In genomic region chr19:39671739-39672363, GRCh38 we compare ENCODE assay signal across 9 cellular contexts. TPM values are rescaled to one million over a fixed set of nuclear protein-coding genes. Genes with fewer than 3 reads are reported as not detected.
DNase-seq lines count a peak whose midpoint lies in the region; ATAC-seq, FAIRE-seq and TF ChIP-seq lines count a peak whose summit lies in the region.
"Had no signal": no experiment of that assay in that cellular context is flagged by ENCODE, and none has a peak within 500 bp of the region (broad histone marks: within the 10 kb centered on the region; RNA-seq: fewer than 3 reads in every experiment).

No MANE protein-coding gene starts in this region.

- no peaks in the 10 kb centered on the region for H3K9me3 ChIP-seq in RWPE2 (ENCODE audit: severe bottlenecking)
- no peaks in the 10 kb centered on the region; the same call in 2 of the 3 replicates for H3K9me3 ChIP-seq in GM12878 (replicated peaks; ENCODE audit: control insufficient read depth, insufficient read depth, low read length)

- no peaks in the 10 kb centered on the region for H3K79me2 ChIP-seq in GM12878 (ENCODE audit: control insufficient read depth, insufficient read depth, low read length)

- in situ Hi-C loops in GM12878 (cut with MboI): loop anchor here (5.0 kb wide), 1 partner anchor 120 kb away; no protein-coding TSS in a partner anchor

- H3K4me1 ChIP-seq in RWPE2 (ENCODE audit: insufficient read depth, poor library complexity, severe bottlenecking) (no peaks in the 10 kb centered on the region), GM12878 (ENCODE audit: control insufficient read depth, insufficient read depth, low read length) (peaks cover 15% of the 10 kb centered on the region)

- H3K9ac ChIP-seq in GM12878 (ENCODE audit: control insufficient read depth, insufficient read depth, low read length): no peak overlapping the region

- intact Hi-C loops in GM12878 (cut with micrococcal nuclease; ENCODE audit: unreplicated experiment): loop anchor here (1.0 to 2.0 kb wide), 2 partner anchors 121 to 227 kb away; partner anchors contain the start of gene SUPT5H

- no peak overlapping the region for H3K27ac Mint-ChIP-seq in stimulated activated memory B cell treated with anti-CD40 and anti-IgM and Interleukin-4, amounts not matched to agents 10 μg/mL and 1 μg/mL and 100 μg/mL, for 72 hours
- H3K27ac Mint-ChIP-seq: dendritic cell treated with granulocyte-macrophage colony-stimulating factor and Interleukin-4, amounts not matched to agents 40 ng/mL and 50 ng/mL, for 4 days had no signal

- peaks cover 6% of the 10 kb centered on the region for H3K4me1 Mint-ChIP-seq in stimulated activated memory B cell treated with anti-CD40 and anti-IgM and Interleukin-4, amounts not matched to agents 10 μg/mL and 1 μg/mL and 100 μg/mL, for 72 hours

- no peaks in the 10 kb centered on the region for H3K27me3 ChIP-seq in RWPE2 (ENCODE audit: insufficient read depth, poor library complexity, severe bottlenecking)
- no peaks in the 10 kb centered on the region for H3K27me3 ChIP-seq in GM12878 (replicated peaks in 1 of 2; ENCODE audit: control insufficient read depth in 2 of 2, insufficient read depth in 2 of 2, low read length in 1 of 2)

- H3K4me3 ChIP-seq in RWPE2 (ENCODE audit: severe bottlenecking): no peak overlapping the region
- H3K4me3 ChIP-seq in GM12878: no peak overlapping the region

- H2AFZ ChIP-seq in GM12878 (ENCODE audit: control insufficient read depth, low read depth, low read length): peak overlapping the region; percentile 39; the same call in 1 of the 2 replicates

- 1% methylated on average over 9 of the region's 9 CpGs for WGBS in GM12878 (ENCODE audit: insufficient coverage, insufficient replicate concordance, low lambda C conversion rate, missing lambda C conversion rate)

- no peak for TF ChIP-seq POLR2A in GM12878 (IDR thresholded peaks at IDR 0.05; ENCODE audit: low read depth, low read length)

- no peak for FAIRE-seq in GM12878 (lab: Jason Lieb, UNC)

- H3K4me3 Mint-ChIP-seq in stimulated activated memory B cell treated with anti-CD40 and anti-IgM and Interleukin-4, amounts not matched to agents 10 μg/mL and 1 μg/mL and 100 μg/mL, for 72 hours: no peak overlapping the region
- H3K4me3 Mint-ChIP-seq: dendritic cell treated with granulocyte-macrophage colony-stimulating factor and Interleukin-4, amounts not matched to agents 40 ng/mL and 50 ng/mL, for 4 days had no signal

- POLR2A ChIA-PET in GM12878 (lab: Charles Lee): no interaction called here

- H3K36me3 ChIP-seq in RWPE2 (ENCODE audit: low read depth) (no peaks in the 10 kb centered on the region), GM12878 (ENCODE audit: control insufficient read depth in 2 of 2, insufficient read depth in 2 of 2, low read length in 1 of 2) (no peaks in the 10 kb centered on the region)

- CTCF ChIA-PET in GM12878 (lab: Yijun Ruan, JAX): interaction anchor here (0.7 to 9.7 kb wide), 26 partner anchors 15 to 325 kb away, joined by 3 to 335 read pairs (median 4); partner anchors contain the start of genes DLL3, DYRK1B, EID2 and FBL

- H3K4me2 ChIP-seq in GM12878 (ENCODE audit: control insufficient read depth, insufficient read depth): no peak overlapping the region

- peak; percentile 65 for TF ChIP-seq CTCF in RWPE2 (IDR thresholded peaks at IDR 0.05; ENCODE audit: poor library complexity, severe bottlenecking)
- TF ChIP-seq CTCF in GM12878 (IDR thresholded peaks at IDR 0.05 in 2 of 3, conservative IDR thresholded peaks at IDR 0.05 in 1 of 3; ENCODE audit: control insufficient read depth in 2 of 3, extremely low read depth in 1 of 3, insufficient read depth in 1 of 3, low read depth in 3 of 3, low read length in 3 of 3): peak; percentile 42 to 80 (median 66); a peak in 5 of 6 replicates

- peaks cover 16% of the 10 kb centered on the region for H3K27me3 Mint-ChIP-seq in stimulated activated memory B cell treated with anti-CD40 and anti-IgM and Interleukin-4, amounts not matched to agents 10 μg/mL and 1 μg/mL and 100 μg/mL, for 72 hours

- SMC1A ChIA-PET in GM12878 (lab: Charles Lee; ENCODE audit: uncharacterized antibody, unreplicated experiment): interaction anchor here (0.6 to 10.7 kb wide), 22 partner anchors 10 to 298 kb away, joined by 3 to 266 read pairs (median 8); partner anchors contain the start of genes FBL, LGALS14 and PSMC4

- no peaks in the 10 kb centered on the region for H3K36me3 Mint-ChIP-seq in stimulated activated memory B cell treated with anti-CD40 and anti-IgM and Interleukin-4, amounts not matched to agents 10 μg/mL and 1 μg/mL and 100 μg/mL, for 72 hours

- TF ChIP-seq EP300 in GM12878 (IDR thresholded peaks at IDR 0.05; ENCODE audit: borderline replicate concordance in 1 of 2, control insufficient read depth in 1 of 2, low read depth in 2 of 2, low read length in 2 of 2): no peak

- no TSS peak for BruUV-seq in GM12878 (replicated peaks; lab: Mats Ljungman, UMichigan)

- TF ChIP-seq RAD21 in GM12878 (IDR thresholded peaks at IDR 0.05; ENCODE audit: insufficient read depth, low read depth, low read length): peak; percentile 99

- RAD21 ChIA-PET in GM12878 (lab: Charles Lee; ENCODE audit: unreplicated experiment): interaction anchor here (1.0 to 8.6 kb wide), 10 partner anchors 8 to 299 kb away, joined by 3 to 234 read pairs (median 6); partner anchors contain the start of genes FBL and PSMC4

- H3K9me3 Mint-ChIP-seq in stimulated activated memory B cell treated with anti-CD40 and anti-IgM and Interleukin-4, amounts not matched to agents 10 μg/mL and 1 μg/mL and 100 μg/mL, for 72 hours: no peaks in the 10 kb centered on the region
- H3K9me3 Mint-ChIP-seq: dendritic cell treated with granulocyte-macrophage colony-stimulating factor and Interleukin-4, amounts not matched to agents 40 ng/mL and 50 ng/mL, for 4 days had no signal

- DNase-seq in NCI-H187 (lab: John Stamatoyannopoulos, UW) (peak; percentile 18 to 31), NCI-H187 treated with DMSO at 0.1 percent for 48 hours (lab: John Stamatoyannopoulos, UW) (no peak), M059J (ENCODE audit: low read depth) (peak; percentile 57), RWPE2 (ENCODE audit: low spot score) (no peak), GM12878 (ENCODE audit: low read depth, low spot score) (no peak), islet precursor cell (peak; percentile 60), occipital lobe (lab: John Stamatoyannopoulos, UW) (no peak)

- H3K27ac ChIP-seq in RWPE2 (ENCODE audit: poor library complexity, severe bottlenecking) (no peak overlapping the region), GM12878 (ENCODE audit: control insufficient read depth, insufficient read depth) (no peak overlapping the region)

- peak; percentile 73 for ATAC-seq in RWPE2 (ENCODE audit: low read depth)
- ATAC-seq in GM12878: peak; percentile 80
- peak; percentile 83 for ATAC-seq in stimulated activated memory B cell treated with anti-CD40 and anti-IgM and Interleukin-4, amounts not matched to agents 10 μg/mL and 1 μg/mL and 100 μg/mL, for 72 hours

- no peaks in the 10 kb centered on the region for H4K20me1 ChIP-seq in GM12878 (ENCODE audit: control insufficient read depth, insufficient read depth)

TF ChIP-seq in GM12878, 131 proteins besides CTCF, POLR2A, EP300 and RAD21 (continues in another document):
- TF ChIP-seq ELK1 (IDR thresholded peaks at IDR 0.05; ENCODE audit: low read depth, low read length): no peak

RNA-seq across cellular contexts. Expression of gene LGALS16, which starts 16.1 kb away (rescaled TPM):
- total RNA-seq in M059J (2014; rRNA removed; shearing (Covaris generic)): not detected in 2 replicates
- total RNA-seq in GM12878 (2013; cell fraction: nucleolus; rRNA removed): not detected in 2 replicates
- total RNA-seq in GM12878 (2014; rRNA removed) (not detected in 2 replicates), GM12878 (2014; rRNA removed; fragmentation: Illumina TruSeq; extraction: Trizol) (not detected in 2 replicates), GM12878 (2021) (not detected in 2 replicates), occipital lobe (not detected)
- polyA plus RNA-seq in GM12878 (2011; ENCODE audit: low read depth): not detected
- polyA plus RNA-seq in GM12878 (2011; rRNA removed) (not detected in 2 replicates), GM12878 (2014; fragmentation: Illumina TruSeq; extraction: Trizol) (not detected in 2 replicates), GM12878 (2014; fragmentation: Nextera tagmentation; extraction: Ambion mirVana) (not detected), GM12878 (2014; rRNA removed) (not detected in 2 replicates), GM12878 (2016; fragmentation: Nextera tagmentation; extraction: Ambion mirVana) (not detected)
- not detected in 2 replicates for polyA plus RNA-seq in GM12878 (2011; cell fraction: cytosol; rRNA removed)
- polyA plus RNA-seq in GM12878 (2011; cell fraction: nucleus; rRNA removed): not detected in 2 replicates
- not detected in 2 replicates for polyA plus RNA-seq in GM12878 (2012)
- polyA minus RNA-seq in GM12878 (2011; rRNA and poly(A)+ RNA removed): not detected in 2 replicates
- polyA minus RNA-seq in GM12878 (2011; cell fraction: cytosol; rRNA and poly(A)+ RNA removed): not detected in 2 replicates
- not detected in 2 replicates for polyA minus RNA-seq in GM12878 (2011; cell fraction: nucleus; rRNA and poly(A)+ RNA removed)

RNA-seq across cellular contexts. Expression of gene LGALS14, which starts 32.4 kb away (rescaled TPM):
- not detected in 2 replicates for total RNA-seq in M059J (2014; rRNA removed; shearing (Covaris generic))
- total RNA-seq in GM12878 (2013; cell fraction: nucleolus; rRNA removed): 0.81 TPM in 1 of 2 replicates, not detected in the other
- total RNA-seq in GM12878 (2014; rRNA removed) (6.9 and 9.0 TPM in 2 replicates), GM12878 (2014; rRNA removed; fragmentation: Illumina TruSeq; extraction: Trizol) (5.2 and 6.2 TPM in 2 replicates), GM12878 (2021) (4.9 and 6.6 TPM in 2 replicates), occipital lobe (not detected)
- 39.7 TPM for polyA plus RNA-seq in GM12878 (2011; ENCODE audit: low read depth)
- polyA plus RNA-seq in GM12878 (2011; rRNA removed) (9.3 and 12.2 TPM in 2 replicates), GM12878 (2014; fragmentation: Illumina TruSeq; extraction: Trizol) (8.1 and 8.5 TPM in 2 replicates), GM12878 (2014; fragmentation: Nextera tagmentation; extraction: Ambion mirVana) (10 to 100 TPM; 21.0 to 34.6 TPM), GM12878 (2014; rRNA removed) (5.2 and 7.6 TPM in 2 replicates), GM12878 (2016; fragmentation: Nextera tagmentation; extraction: Ambion mirVana) (1 to 10 TPM; 5.1 to 6.2 TPM)
- polyA plus RNA-seq in GM12878 (2011; cell fraction: cytosol; rRNA removed): 6.7 and 7.4 TPM in 2 replicates
- 2.0 and 5.1 TPM in 2 replicates for polyA plus RNA-seq in GM12878 (2011; cell fraction: nucleus; rRNA removed)
- polyA plus RNA-seq in GM12878 (2012): 23.9 and 27.5 TPM in 2 replicates
- 5.9 and 10.5 TPM in 2 replicates for polyA minus RNA-seq in GM12878 (2011; rRNA and poly(A)+ RNA removed)
- 2.6 TPM in 1 of 2 replicates, not detected in the other for polyA minus RNA-seq in GM12878 (2011; cell fraction: cytosol; rRNA and poly(A)+ RNA removed)
- polyA minus RNA-seq in GM12878 (2011; cell fraction: nucleus; rRNA and poly(A)+ RNA removed): 1.2 TPM in 1 of 2 replicates, not detected in the other

Comparison
In these comparisons a context has a peak if more than half of its experiments do, and no peak if none do; other contexts are left out.
1. DNase-seq: peak in NCI-H187 (2 of 2), M059J (single experiment) and islet precursor cell (single experiment); none in NCI-H187 treated with DMSO at 0.1 percent for 48 hours (single experiment), RWPE2 (single experiment), GM12878 (single experiment) and occipital lobe (single experiment).
2. Peak in every context shown above with its lines, with median percentiles within 50 percentile points of each other: ATAC-seq.